Comparison of ENCODE assay signal across 1 cellular context in genomic region chr12:123070267-123071081, GRCh38.
TF ChIP-seq lines count a peak whose summit lies in the region.

No MANE protein-coding gene starts in this region.

TF ChIP-seq in HepG2, 621 proteins besides CTCF, POLR2A, EP300 and RAD21 (continued from another document):
- TF ChIP-seq ZNF687 (CRISPR knock-in tag; IDR thresholded peaks at IDR 0.05), result 0 out of 2 replicates have a peak, but pooled peaks have one; percentile 11
- TF ChIP-seq TEAD3 (CRISPR knock-in tag; optimal IDR thresholded peaks at IDR 0.05; ENCODE audit: borderline replicate concordance), result no peak
- TF ChIP-seq DMAP1 (CRISPR knock-in tag; IDR thresholded peaks at IDR 0.05), result no peak
- TF ChIP-seq MED8 (CRISPR knock-in tag; IDR thresholded peaks at IDR 0.05; ENCODE audit: insufficient replicate concordance), result no peak
- TF ChIP-seq YY1 (IDR thresholded peaks at IDR 0.05; ENCODE audit: insufficient read depth, insufficient replicate concordance, low read depth, low read length), result no peak
- 0 out of 2 replicates have a peak, but pooled peaks have one; percentile 53 for TF ChIP-seq HNRNPL (IDR thresholded peaks at IDR 0.05; ENCODE audit: low read depth, low read length)
- no peak for TF ChIP-seq ZNF234 (CRISPR knock-in tag; conservative IDR thresholded peaks at IDR 0.05)
- TF ChIP-seq TCF12 (IDR thresholded peaks at IDR 0.05), result no peak
- no peak for TF ChIP-seq TCF12 (CRISPR knock-in tag; IDR thresholded peaks at IDR 0.05)
- TF ChIP-seq ZNF33A (CRISPR knock-in tag; IDR thresholded peaks at IDR 0.05; ENCODE audit: borderline replicate concordance), result no peak
- TF ChIP-seq EEA1 (CRISPR knock-in tag; IDR thresholded peaks at IDR 0.05; ENCODE audit: borderline replicate concordance), result no peak
- TF ChIP-seq ATM (IDR thresholded peaks at IDR 0.05; ENCODE audit: borderline replicate concordance), result no peak
- no peak for TF ChIP-seq ZMYM3 (CRISPR knock-in tag; IDR thresholded peaks at IDR 0.05)
- TF ChIP-seq ZNF441 (CRISPR knock-in tag; IDR thresholded peaks at IDR 0.05; ENCODE audit: borderline replicate concordance), result no peak
- TF ChIP-seq ZNF619 (CRISPR knock-in tag; IDR thresholded peaks at IDR 0.05), result no peak
- TF ChIP-seq BCL6 (CRISPR knock-in tag; IDR thresholded peaks at IDR 0.05), result no peak
- no peak for TF ChIP-seq NRL (CRISPR knock-in tag; IDR thresholded peaks at IDR 0.05; ENCODE audit: borderline replicate concordance)
- TF ChIP-seq ZNF263 (CRISPR knock-in tag; IDR thresholded peaks at IDR 0.05), result no peak
- TF ChIP-seq GRHL1 (CRISPR knock-in tag; conservative IDR thresholded peaks at IDR 0.05), result no peak
- TF ChIP-seq JARID2 (CRISPR knock-in tag; IDR thresholded peaks at IDR 0.05; ENCODE audit: insufficient replicate concordance), result no peak
- TF ChIP-seq HNRNPH1 (optimal IDR thresholded peaks at IDR 0.05; ENCODE audit: low read depth, low read length), result no peak
- peak; percentile 44 for TF ChIP-seq SALL1 (CRISPR knock-in tag; IDR thresholded peaks at IDR 0.05)
- TF ChIP-seq KLF6 (CRISPR knock-in tag; IDR thresholded peaks at IDR 0.05), result no peak
- TF ChIP-seq TBP (CRISPR knock-in tag; IDR thresholded peaks at IDR 0.05), result no peak
- TF ChIP-seq FOSL2 (CRISPR knock-in tag; IDR thresholded peaks at IDR 0.05), result peak; percentile 53; the same call in 1 of the 2 replicates
- 0 out of 2 replicates have a peak, but pooled peaks have one; percentile 1 for TF ChIP-seq KDM5B (CRISPR knock-in tag; IDR thresholded peaks at IDR 0.05; ENCODE audit: borderline replicate concordance)
- TF ChIP-seq ZFX (CRISPR knock-in tag; IDR thresholded peaks at IDR 0.05; ENCODE audit: low read depth), result 0 out of 2 replicates have a peak, but pooled peaks have one; percentile 1
- 0 out of 2 replicates have a peak, but pooled peaks have one; percentile 20 for TF ChIP-seq SPEN (CRISPR knock-in tag; IDR thresholded peaks at IDR 0.05; ENCODE audit: low read depth)
- 0 out of 2 replicates have a peak, but pooled peaks have one; percentile 15 for TF ChIP-seq ZBTB38 (CRISPR knock-in tag; IDR thresholded peaks at IDR 0.05)
- no peak for TF ChIP-seq FOXO4 (CRISPR knock-in tag; conservative IDR thresholded peaks at IDR 0.05)
- no peak for TF ChIP-seq THAP11 (CRISPR knock-in tag; IDR thresholded peaks at IDR 0.05)
- TF ChIP-seq ZUFSP (CRISPR knock-in tag; IDR thresholded peaks at IDR 0.05; ENCODE audit: borderline replicate concordance), result no peak
- TF ChIP-seq HNRNPLL (IDR thresholded peaks at IDR 0.05; ENCODE audit: low read depth, low read length, poor library complexity, severe bottlenecking), result no peak
- no peak for TF ChIP-seq TCF7L2 (IDR thresholded peaks at IDR 0.05; ENCODE audit: low read depth, low read length)
- no peak for TF ChIP-seq BRCA1 (CRISPR knock-in tag; IDR thresholded peaks at IDR 0.05)
- TF ChIP-seq ZSCAN9 (CRISPR knock-in tag; IDR thresholded peaks at IDR 0.05; ENCODE audit: borderline replicate concordance), result no peak
- TF ChIP-seq ZNF10 (CRISPR knock-in tag; IDR thresholded peaks at IDR 0.05; ENCODE audit: borderline replicate concordance, low read depth), result no peak
